16 cellular contexts compared by ENCODE assay signal in the genomic region with DNA sequence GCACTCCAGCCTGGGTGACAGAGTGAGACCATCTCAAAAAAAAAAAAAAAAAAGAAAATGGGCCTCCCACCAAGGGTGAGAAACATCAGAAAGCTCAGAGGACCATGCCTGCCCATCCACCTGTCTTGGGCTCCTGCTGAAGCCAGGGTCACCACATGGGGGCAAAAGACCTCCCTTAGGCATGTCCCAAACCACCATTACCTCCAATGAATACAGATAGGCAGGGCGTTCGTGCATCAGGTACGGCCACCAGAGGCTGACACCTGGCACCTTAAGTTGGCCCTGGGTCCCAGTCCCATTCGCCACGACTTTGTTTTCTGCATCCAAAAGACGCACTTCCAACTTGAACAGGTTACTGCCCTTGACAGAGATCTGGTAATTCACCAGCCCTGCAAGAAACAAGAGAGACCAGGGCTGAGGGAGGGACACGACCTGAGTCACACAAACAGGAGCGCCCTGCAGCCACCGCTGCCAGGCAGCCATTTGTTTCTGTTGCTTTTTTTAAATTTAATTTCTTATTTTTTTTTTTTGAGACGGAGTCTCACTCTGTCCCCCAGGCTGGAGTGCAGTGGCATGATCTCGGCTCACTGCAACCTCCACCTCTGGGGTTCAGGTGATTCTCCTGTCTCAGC.
"Had no signal": no experiment of that assay in that cellular context is flagged by ENCODE, and none has a peak within 500 bp of the region (broad histone marks: within the 10 kb centered on the region; RNA-seq: fewer than 3 reads in every experiment).

No MANE protein-coding gene starts in this region.

- H3K4me3 Mint-ChIP-seq: activated CD4-positive, alpha-beta memory T cell treated with anti-CD3 and anti-CD28 coated beads for 36 hours; activated T-cell treated with anti-CD3 and anti-CD28 coated beads, Interleukin-2, amount 50 U/mL, for 24 hours; natural killer cell; stimulated activated naive CD8-positive, alpha-beta T cell treated with anti-CD3 and anti-CD28 coated beads, Interleukin-15, amount 100 ng/mL, for 72 hours had no signal

- H3K9me3 ChIP-seq: neutrophil, testis, upper lobe of left lung had no signal

- H3K36me3 Mint-ChIP-seq: natural killer cell had no signal

- FAIRE-seq: endometrium, islet of Langerhans had no signal

- H3K27ac Mint-ChIP-seq: activated CD4-positive, alpha-beta memory T cell treated with anti-CD3 and anti-CD28 coated beads for 36 hours; activated T-cell treated with anti-CD3 and anti-CD28 coated beads, Interleukin-2, amount 50 U/mL, for 24 hours; stimulated activated naive CD8-positive, alpha-beta T cell treated with anti-CD3 and anti-CD28 coated beads, Interleukin-15, amount 100 ng/mL, for 72 hours had no signal

- H3K4me3 ChIP-seq: dorsolateral prefrontal cortex, testis, upper lobe of left lung had no signal

- H3K27me3 ChIP-seq: dorsolateral prefrontal cortex, neutrophil, testis, upper lobe of left lung had no signal

- ATAC-seq: esophagus mucosa; natural killer cell; right cardiac atrium; stimulated activated naive CD8-positive, alpha-beta T cell treated with anti-CD3 and anti-CD28 coated beads, Interleukin-15, amount 100 ng/mL, for 72 hours had no signal

- DNase-seq: activated CD4-positive, alpha-beta memory T cell treated with anti-CD3 and anti-CD28 coated beads for 36 hours; activated CD4-positive, CD25-positive, alpha-beta regulatory T cell treated with anti-CD3 and anti-CD28 coated beads, Interleukin-2, amount 50 U/mL, for 72 hours; activated effector memory CD4-positive, alpha-beta T cell treated with Interleukin-2 at 50 U/mL for 16 hours; activated naive CD4-positive, alpha-beta T cell treated with anti-CD3 and anti-CD28 coated beads, Interleukin-2, amount 50 U/mL, for 16 hours; activated T-cell treated with anti-CD3 and anti-CD28 coated beads, Interleukin-2, amount 50 U/mL, for 24 hours; natural killer cell; right cardiac atrium; stimulated activated CD4-positive, alpha-beta T cell treated with anti-CD3 and anti-CD28 coated beads, Interleukin-1b, Interleukin-23, amount 100 ng/mL, for 48 hours; stimulated activated naive CD8-positive, alpha-beta T cell treated with anti-CD3 and anti-CD28 coated beads, Interleukin-15, amount 100 ng/mL, for 72 hours; testis; upper lobe of left lung had no signal

- H3K9me3 Mint-ChIP-seq: activated CD4-positive, alpha-beta memory T cell treated with anti-CD3 and anti-CD28 coated beads for 36 hours; activated T-cell treated with anti-CD3 and anti-CD28 coated beads, Interleukin-2, amount 50 U/mL, for 24 hours; natural killer cell; stimulated activated naive CD8-positive, alpha-beta T cell treated with anti-CD3 and anti-CD28 coated beads, Interleukin-15, amount 100 ng/mL, for 72 hours had no signal

- H3K27me3 Mint-ChIP-seq: activated CD4-positive, alpha-beta memory T cell treated with anti-CD3 and anti-CD28 coated beads for 36 hours; activated T-cell treated with anti-CD3 and anti-CD28 coated beads, Interleukin-2, amount 50 U/mL, for 24 hours; stimulated activated naive CD8-positive, alpha-beta T cell treated with anti-CD3 and anti-CD28 coated beads, Interleukin-15, amount 100 ng/mL, for 72 hours had no signal
